ENCODE assay signal across 8 cellular contexts in genomic region chr4:113756005-113756410, GRCh38.
DNase-seq lines count a peak whose midpoint lies in the region; TF ChIP-seq lines count a peak whose summit lies in the region.

No MANE protein-coding gene starts in this region.

- H3K27ac ChIP-seq in HEK293 (ENCODE audit: extremely low read depth, low read depth, low read length): no peak overlapping the region

- H3K4me3 ChIP-seq in HEK293 (ENCODE audit: low read depth, low read length) (no peak overlapping the region), fibroblast of mammary gland (ENCODE audit: control insufficient read depth, low read depth, low read length) (no peak overlapping the region)

- DNase-seq in NCI-H748 (lab: John Stamatoyannopoulos, UW; ENCODE audit: unreplicated experiment) (peak; percentile 6), NCI-H748 treated with DMSO at 0.1 percent for 48 hours (lab: John Stamatoyannopoulos, UW) (no peak), NCI-H1048 (lab: John Stamatoyannopoulos, UW) (peak; percentile 86), fibroblast of mammary gland (ENCODE audit: low read depth) (peak; percentile 76), NCI-H2196 (lab: John Stamatoyannopoulos, UW; ENCODE audit: unreplicated experiment) (no peak), UCSD-AML1 (lab: John Stamatoyannopoulos, UW; ENCODE audit: unreplicated experiment) (no peak), epidermal melanocyte (ENCODE audit: insufficient read length, low spot score) (no peak)

- TF ChIP-seq CTCF in HEK293 (tag by site-specific recombination; IDR thresholded peaks at IDR 0.05) (no peak), fibroblast of mammary gland (conservative IDR thresholded peaks at IDR 0.05; ENCODE audit: control insufficient read depth, insufficient read depth, low read depth, low read length) (no peak)

- H3K36me3 ChIP-seq in HEK293 (ENCODE audit: control insufficient read depth in 2 of 2, insufficient read depth in 1 of 2, low read length in 2 of 2): no peaks in the 10 kb centered on the region; a peak in 1 of 3 replicates

- CTCF ChIA-PET in HEK293 (lab: Yijun Ruan, JAX): interaction anchor here (2.2 kb wide), 1 partner anchor 208 kb away, joined by 5 read pairs; no protein-coding TSS in a partner anchor

- POLR2A ChIA-PET in HEK293 (lab: Yijun Ruan, JAX): no interaction called here

- H3K9me3 ChIP-seq in HEK293 (ENCODE audit: control insufficient read depth, insufficient read depth, low read depth, low read length): no peaks in the 10 kb centered on the region

- H3K4me1 ChIP-seq in HEK293 (ENCODE audit: control insufficient read depth, insufficient read depth, low read length): peaks cover 7% of the 10 kb centered on the region; the same call in 1 of the 2 replicates

TF ChIP-seq in HEK293, 187 proteins besides CTCF, POLR2A, EP300 and RAD21:
- TF ChIP-seq ZNF623 (tag by site-specific recombination; IDR thresholded peaks at IDR 0.05): no peak
- TF ChIP-seq ZNF610 (tag by site-specific recombination; IDR thresholded peaks at IDR 0.05; ENCODE audit: borderline replicate concordance): no peak
- TF ChIP-seq ZNF529 (tag by site-specific recombination; IDR thresholded peaks at IDR 0.05; ENCODE audit: insufficient replicate concordance): no peak
- 0 out of 2 replicates have a peak, but pooled peaks have one; percentile 10 for TF ChIP-seq FEZF1 (tag by site-specific recombination; IDR thresholded peaks at IDR 0.05)
- TF ChIP-seq, protein P1, sequence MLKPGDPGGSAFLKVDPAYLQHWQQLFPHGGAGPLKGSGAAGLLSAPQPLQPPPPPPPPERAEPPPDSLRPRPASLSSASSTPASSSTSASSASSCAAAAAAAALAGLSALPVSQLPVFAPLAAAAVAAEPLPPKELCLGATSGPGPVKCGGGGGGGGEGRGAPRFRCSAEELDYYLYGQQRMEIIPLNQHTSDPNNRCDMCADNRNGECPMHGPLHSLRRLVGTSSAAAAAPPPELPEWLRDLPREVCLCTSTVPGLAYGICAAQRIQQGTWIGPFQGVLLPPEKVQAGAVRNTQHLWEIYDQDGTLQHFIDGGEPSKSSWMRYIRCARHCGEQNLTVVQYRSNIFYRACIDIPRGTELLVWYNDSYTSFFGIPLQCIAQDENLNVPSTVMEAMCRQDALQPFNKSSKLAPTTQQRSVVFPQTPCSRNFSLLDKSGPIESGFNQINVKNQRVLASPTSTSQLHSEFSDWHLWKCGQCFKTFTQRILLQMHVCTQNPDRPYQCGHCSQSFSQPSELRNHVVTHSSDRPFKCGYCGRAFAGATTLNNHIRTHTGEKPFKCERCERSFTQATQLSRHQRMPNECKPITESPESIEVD (tag by site-specific recombination; IDR thresholded peaks at IDR 0.05): peak; percentile 76
- no peak for TF ChIP-seq WT1 (tag by site-specific recombination; IDR thresholded peaks at IDR 0.05)
- TF ChIP-seq, protein P2, sequence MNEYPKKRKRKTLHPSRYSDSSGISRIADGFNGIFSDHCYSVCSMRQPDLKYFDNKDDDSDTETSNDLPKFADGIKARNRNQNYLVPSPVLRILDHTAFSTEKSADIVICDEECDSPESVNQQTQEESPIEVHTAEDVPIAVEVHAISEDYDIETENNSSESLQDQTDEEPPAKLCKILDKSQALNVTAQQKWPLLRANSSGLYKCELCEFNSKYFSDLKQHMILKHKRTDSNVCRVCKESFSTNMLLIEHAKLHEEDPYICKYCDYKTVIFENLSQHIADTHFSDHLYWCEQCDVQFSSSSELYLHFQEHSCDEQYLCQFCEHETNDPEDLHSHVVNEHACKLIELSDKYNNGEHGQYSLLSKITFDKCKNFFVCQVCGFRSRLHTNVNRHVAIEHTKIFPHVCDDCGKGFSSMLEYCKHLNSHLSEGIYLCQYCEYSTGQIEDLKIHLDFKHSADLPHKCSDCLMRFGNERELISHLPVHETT (tag by site-specific recombination; IDR thresholded peaks at IDR 0.05): no peak
- TF ChIP-seq ZNF175 (tag by site-specific recombination; IDR thresholded peaks at IDR 0.05): no peak
- TF ChIP-seq, protein P3, sequence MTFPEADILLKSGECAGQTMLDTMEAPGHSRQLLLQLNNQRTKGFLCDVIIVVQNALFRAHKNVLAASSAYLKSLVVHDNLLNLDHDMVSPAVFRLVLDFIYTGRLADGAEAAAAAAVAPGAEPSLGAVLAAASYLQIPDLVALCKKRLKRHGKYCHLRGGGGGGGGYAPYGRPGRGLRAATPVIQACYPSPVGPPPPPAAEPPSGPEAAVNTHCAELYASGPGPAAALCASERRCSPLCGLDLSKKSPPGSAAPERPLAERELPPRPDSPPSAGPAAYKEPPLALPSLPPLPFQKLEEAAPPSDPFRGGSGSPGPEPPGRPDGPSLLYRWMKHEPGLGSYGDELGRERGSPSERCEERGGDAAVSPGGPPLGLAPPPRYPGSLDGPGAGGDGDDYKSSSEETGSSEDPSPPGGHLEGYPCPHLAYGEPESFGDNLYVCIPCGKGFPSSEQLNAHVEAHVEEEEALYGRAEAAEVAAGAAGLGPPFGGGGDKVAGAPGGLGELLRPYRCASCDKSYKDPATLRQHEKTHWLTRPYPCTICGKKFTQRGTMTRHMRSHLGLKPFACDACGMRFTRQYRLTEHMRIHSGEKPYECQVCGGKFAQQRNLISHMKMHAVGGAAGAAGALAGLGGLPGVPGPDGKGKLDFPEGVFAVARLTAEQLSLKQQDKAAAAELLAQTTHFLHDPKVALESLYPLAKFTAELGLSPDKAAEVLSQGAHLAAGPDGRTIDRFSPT (tag by site-specific recombination; IDR thresholded peaks at IDR 0.05): no peak

Comparison
In these comparisons a context has a peak if more than half of its experiments do, and no peak if none do; other contexts are left out.
1. DNase-seq: peak in NCI-H748 (single experiment), NCI-H1048 (single experiment) and fibroblast of mammary gland (single experiment); none in NCI-H748 treated with DMSO at 0.1 percent for 48 hours (single experiment), NCI-H2196 (single experiment), UCSD-AML1 (single experiment) and epidermal melanocyte (single experiment).